Comparison of ENCODE assay signal across 8 cellular contexts in the genomic region with DNA sequence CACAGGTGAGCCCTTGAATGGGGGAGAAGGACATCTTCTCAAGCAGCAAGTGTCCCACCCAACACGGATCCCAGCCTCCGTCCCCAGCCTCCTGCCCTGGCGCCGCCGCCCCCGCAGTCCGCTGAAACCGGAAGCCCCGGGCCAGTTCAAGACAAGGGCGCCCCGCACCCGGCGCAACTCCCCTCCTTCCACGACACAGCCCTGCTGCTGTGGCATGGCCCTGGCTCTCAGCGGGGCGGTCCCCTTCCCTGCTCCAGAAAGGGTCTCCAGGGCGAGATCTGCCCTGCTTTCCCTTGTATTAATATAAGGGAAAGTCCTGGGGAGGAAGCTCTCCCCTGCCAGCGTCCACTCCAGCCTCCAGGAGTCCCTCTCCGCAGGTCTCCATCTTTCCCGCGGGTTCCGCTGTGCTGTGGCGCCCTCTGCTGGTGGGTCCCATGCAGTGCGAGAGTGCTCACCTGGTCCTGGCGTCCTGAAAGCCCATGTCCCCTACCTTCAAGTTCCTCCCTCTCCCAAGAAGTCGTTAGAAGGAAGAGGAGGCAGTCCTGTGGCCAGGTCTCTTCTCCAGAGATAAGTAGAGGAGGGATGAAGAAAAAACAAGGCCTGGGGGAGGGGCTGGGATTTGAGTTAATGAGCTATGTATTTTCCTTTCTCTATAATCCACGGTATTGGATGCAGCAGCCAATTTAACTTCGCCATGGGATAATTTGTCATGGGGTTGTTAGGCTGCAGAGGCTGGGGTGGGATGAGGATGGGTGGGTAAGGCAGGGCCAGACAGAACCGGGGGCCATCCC.
DNase-seq lines count a peak whose midpoint lies in the region; ATAC-seq and TF ChIP-seq lines count a peak whose summit lies in the region.

No MANE protein-coding gene starts in this region.

- H3K27ac ChIP-seq in A673 (ENCODE audit: low read depth, low read length, poor library complexity, severe bottlenecking) (no peak overlapping the region), gastrocnemius medialis (no peak overlapping the region)

- no peak for ATAC-seq in gastrocnemius medialis
- ATAC-seq in GM21717 (IDR thresholded peaks at IDR 0.05; ENCODE audit: unreplicated experiment): no peak
- no peak for ATAC-seq in GM18520 (IDR thresholded peaks at IDR 0.05; ENCODE audit: unreplicated experiment)

- in situ Hi-C loops in GM13976 (cut with MboI; ENCODE audit: low sequenced_read_pairs, unreplicated experiment): loop anchor here (10.0 kb wide), 1 partner anchor 540 kb away; no protein-coding TSS in a partner anchor
- in situ Hi-C loops in gastrocnemius medialis (cut with MboI; ENCODE audit: low sequenced_read_pairs in 4 of 4): no loop called here

- no peak for TF ChIP-seq POLR2A in gastrocnemius medialis (IDR thresholded peaks at IDR 0.05)

- no peaks in the 10 kb centered on the region for H3K27me3 ChIP-seq in A673 (replicated peaks; ENCODE audit: insufficient read depth, low read depth, low read length, poor library complexity)
- no peaks in the 10 kb centered on the region for H3K27me3 ChIP-seq in gastrocnemius medialis

- POLR2A ChIA-PET in A673 (lab: Charles Lee; ENCODE audit: low non-redundant PET): no interaction called here

- peak; percentile 98 for TF ChIP-seq CTCF in A673 (conservative IDR thresholded peaks at IDR 0.05; ENCODE audit: low read depth, low read length)
- TF ChIP-seq CTCF in GM13976 (IDR thresholded peaks at IDR 0.05; ENCODE audit: borderline replicate concordance, control extremely low read depth, extremely low read depth, insufficient read depth, missing control alignments): peak; percentile 90
- TF ChIP-seq CTCF in fibroblast of the aortic adventitia (IDR thresholded peaks at IDR 0.05; ENCODE audit: insufficient read depth, low read length): peak; percentile 66
- TF ChIP-seq CTCF in gastrocnemius medialis (IDR thresholded peaks at IDR 0.05 in 4 of 5, conservative IDR thresholded peaks at IDR 0.05 in 1 of 5): peak; percentile 9 to 59 (median 40)

- H3K36me3 ChIP-seq in A673 (ENCODE audit: insufficient read depth, low read length, poor library complexity, severe bottlenecking) (no peaks in the 10 kb centered on the region), gastrocnemius medialis (no peaks in the 10 kb centered on the region)

- CTCF ChIA-PET in A673 (lab: Charles Lee): interaction anchor here (0.5 to 1.3 kb wide), 5 partner anchors 9 to 990 kb away, joined by 3 to 9 read pairs (median 5); no protein-coding TSS in a partner anchor

- DNase-seq in A673 (ENCODE audit: low spot score): peak; percentile 58
- peak; percentile 82 for DNase-seq in GM13976 (ENCODE audit: low spot score)
- DNase-seq in NCI-H345 (lab: John Stamatoyannopoulos, UW): peak; percentile 67
- peak; percentile 92 for DNase-seq in activated CD8-positive, alpha-beta memory T cell treated with anti-CD3 and anti-CD28 coated beads, Interleukin-2, amount 50 U/mL, for 48 hours
- DNase-seq in fibroblast of the aortic adventitia (ENCODE audit: low read depth): no peak
- no peak for DNase-seq in gastrocnemius medialis

- BruUV-seq in A673 (replicated peaks; lab: Mats Ljungman, UMichigan): no TSS peak

- H3K4me3 ChIP-seq in A673 (ENCODE audit: low read depth, low read length, poor library complexity, severe bottlenecking): no peak overlapping the region
- H3K4me3 ChIP-seq in fibroblast of the aortic adventitia (ENCODE audit: low read depth, low read length): no peak overlapping the region
- H3K4me3 ChIP-seq in gastrocnemius medialis: no peak overlapping the region

- intact Hi-C loops in A673 (cut with micrococcal nuclease; ENCODE audit: unreplicated experiment): loop anchor here (2.0 to 10.0 kb wide), 2 partner anchors 470 to 704 kb away; no protein-coding TSS in a partner anchor
- intact Hi-C loops in gastrocnemius medialis (cut with DNase I; ENCODE audit: low total_unique reads): no loop called here

- no peaks in the 10 kb centered on the region for H3K4me1 ChIP-seq in A673 (ENCODE audit: insufficient read depth, low read length, poor library complexity, severe bottlenecking)
- H3K4me1 ChIP-seq in gastrocnemius medialis: no peaks in the 10 kb centered on the region

- H3K9me3 ChIP-seq in A673 (ENCODE audit: low read depth, low read length, poor library complexity, severe bottlenecking) (peaks cover 3% of the 10 kb centered on the region), gastrocnemius medialis (no peaks in the 10 kb centered on the region)

Comparison
In these comparisons a context has a peak if more than half of its experiments do, and no peak if none do; other contexts are left out.
1. DNase-seq: peak in A673 (single experiment), GM13976 (single experiment), NCI-H345 (single experiment) and activated CD8-positive, alpha-beta memory T cell treated with anti-CD3 and anti-CD28 coated beads, Interleukin-2, amount 50 U/mL, for 48 hours (single experiment); none in fibroblast of the aortic adventitia (single experiment) and gastrocnemius medialis (0 of 2).
2. CTCF ChIP-seq: peak in every context shown above with its lines; median percentile 98 in A673; 90 in GM13976; 66 in fibroblast of the aortic adventitia; 40 in gastrocnemius medialis.